10 cellular contexts compared by ENCODE assay signal in the genomic region with DNA sequence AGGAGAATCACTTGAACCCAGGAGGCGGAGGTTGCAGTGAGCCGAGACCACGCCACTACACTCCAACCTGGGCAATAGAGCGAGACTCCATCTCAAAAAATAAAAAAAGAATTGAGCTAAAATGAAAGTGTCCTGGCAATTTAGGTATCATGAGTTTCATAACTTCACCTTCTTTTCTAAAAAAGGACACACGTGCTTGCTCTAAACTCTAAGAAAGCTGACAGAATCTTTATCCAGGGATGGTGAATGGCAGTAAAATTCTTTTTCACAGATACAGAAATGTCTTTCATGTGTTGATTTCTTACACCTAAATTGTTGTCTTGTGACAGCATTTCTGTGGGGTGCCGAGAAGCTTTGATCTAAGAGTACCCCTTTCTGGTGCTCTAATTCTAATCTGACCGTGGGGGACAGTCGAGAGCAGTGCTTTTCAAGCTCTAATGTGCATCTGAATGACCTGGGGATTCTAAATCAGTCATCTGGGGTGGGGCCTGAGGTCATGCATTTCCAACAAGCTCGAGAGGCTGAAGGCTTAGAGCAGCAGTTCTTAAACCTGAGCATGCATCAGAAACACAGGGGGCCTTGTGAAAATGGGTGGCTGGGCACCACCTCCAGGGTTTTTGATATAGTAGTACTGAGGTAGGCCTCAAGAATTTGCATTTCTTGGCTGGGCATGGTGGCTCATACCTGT. TPM values are rescaled to one million over a fixed set of nuclear protein-coding genes. Genes with fewer than 3 reads are reported as not detected.
DNase-seq lines count a peak whose midpoint lies in the region; ATAC-seq and TF ChIP-seq lines count a peak whose summit lies in the region.
"Had no signal": no experiment of that assay in that cellular context is flagged by ENCODE, and none has a peak within 500 bp of the region (broad histone marks: within the 10 kb centered on the region; RNA-seq: fewer than 3 reads in every experiment).

No MANE protein-coding gene starts in this region.

- H3F3A ChIP-seq in OCI-LY1 (ENCODE audit: insufficient read depth, low read length), result peaks cover 26% of the 10 kb centered on the region

- intact Hi-C loops in right lobe of liver (cut with DNase I), result no loop called here

- H3K9ac ChIP-seq in OCI-LY1 (ENCODE audit: low read length), result peak overlapping the region; percentile 73

- H3K4me3 ChIP-seq in OCI-LY1 (ENCODE audit: low read depth, low read length, poor library complexity, severe bottlenecking) (peak overlapping the region; percentile 29), right lobe of liver (no peak overlapping the region)
- H3K4me3 ChIP-seq: esophagus muscularis mucosa had no signal

- H3K27me3 ChIP-seq in OCI-LY1 (ENCODE audit: insufficient read depth, low read length) (no peaks in the 10 kb centered on the region), right lobe of liver (no peaks in the 10 kb centered on the region)

- TF ChIP-seq CTCF in GM12872 (IDR thresholded peaks at IDR 0.05; ENCODE audit: insufficient read depth, low read depth, low read length), result peak; percentile 55
- peak; percentile 55; the same call in 1 of the 2 replicates for TF ChIP-seq CTCF in OCI-LY1 (IDR thresholded peaks at IDR 0.05; ENCODE audit: low read length)
- TF ChIP-seq CTCF in right lobe of liver (IDR thresholded peaks at IDR 0.05), result no peak

- H3K4me1 ChIP-seq in OCI-LY1 (ENCODE audit: insufficient read depth, low read length, severe bottlenecking) (peaks cover 86% of the 10 kb centered on the region), right lobe of liver (no peaks in the 10 kb centered on the region)
- H3K4me1 ChIP-seq: esophagus muscularis mucosa had no signal

- no peak for DNase-seq in stimulated activated naive CD4-positive, alpha-beta T cell treated with Interleukin-2 at 50 U/mL for 16 hours (lab: John Stamatoyannopoulos, UW)
- DNase-seq in NCI-H1694 treated with DMSO at 0.1 percent for 48 hours (lab: John Stamatoyannopoulos, UW) (no peak), right lobe of liver (no peak), NCI-H774 (lab: John Stamatoyannopoulos, UW) (no peak)
- DNase-seq: activated CD4-positive, alpha-beta memory T cell treated with anti-CD3 and anti-CD28 coated beads, Interleukin-2, amount 10 ng/mL, durations not matched to agents 7 days and 5 days had no signal

- no peaks in the 10 kb centered on the region for H3K9me3 ChIP-seq in OCI-LY1 (ENCODE audit: low read length)
- no peaks in the 10 kb centered on the region for H3K9me3 ChIP-seq in right lobe of liver
- H3K9me3 ChIP-seq: esophagus muscularis mucosa had no signal

- H3K9me2 ChIP-seq in OCI-LY1 (ENCODE audit: low read depth, low read length), result no peaks in the 10 kb centered on the region

- TF ChIP-seq POLR2A in right lobe of liver (IDR thresholded peaks at IDR 0.05), result no peak

- 80% methylated on average over 9 of the region's 9 CpGs for WGBS in right lobe of liver (ENCODE audit: insufficient coverage, low coverage, low lambda C conversion rate, missing lambda C conversion rate)

- H3K36me3 ChIP-seq in OCI-LY1 (ENCODE audit: insufficient read depth, low read length) (no peaks in the 10 kb centered on the region; the same call in 1 of the 2 replicates), right lobe of liver (no peaks in the 10 kb centered on the region)
- H3K36me3 ChIP-seq: esophagus muscularis mucosa had no signal

- H3K27ac ChIP-seq in OCI-LY1 (ENCODE audit: low read depth, low read length, poor library complexity, severe bottlenecking) (peak overlapping the region; percentile 99), right lobe of liver (no peak overlapping the region)
- H3K27ac ChIP-seq: esophagus muscularis mucosa had no signal

- ATAC-seq in GM19438 (IDR thresholded peaks at IDR 0.05; ENCODE audit: low read depth, unreplicated experiment) (peak; percentile 34), HG02938 (IDR thresholded peaks at IDR 0.05; ENCODE audit: unreplicated experiment) (peak; percentile 53), right lobe of liver (no peak)

- no peaks in the 10 kb centered on the region for H3K79me2 ChIP-seq in OCI-LY1 (ENCODE audit: insufficient read depth, low read length)

- H3K4me2 ChIP-seq in OCI-LY1 (ENCODE audit: low read length), result peak overlapping the region; percentile 64

- H2AFZ ChIP-seq in OCI-LY1 (ENCODE audit: low read length), result no peak overlapping the region

- H4K20me1 ChIP-seq in OCI-LY1 (ENCODE audit: insufficient read depth, low read length), result no peaks in the 10 kb centered on the region

RNA-seq across cellular contexts. Expression of a gene that starts 42.1 kb away (rescaled TPM):
- total RNA-seq in right lobe of liver, result 1 to 10 TPM; 3.5 to 7.5 (median 5.0) TPM

Comparison
In these comparisons a context has a peak if more than half of its experiments do, and no peak if none do; other contexts are left out.
1. CTCF ChIP-seq: peak in GM12872 (single experiment) and OCI-LY1 (single experiment); none in right lobe of liver (0 of 4).
2. ATAC-seq: peak in GM19438 (single experiment) and HG02938 (single experiment); none in right lobe of liver (0 of 4).